In the genomic region with DNA sequence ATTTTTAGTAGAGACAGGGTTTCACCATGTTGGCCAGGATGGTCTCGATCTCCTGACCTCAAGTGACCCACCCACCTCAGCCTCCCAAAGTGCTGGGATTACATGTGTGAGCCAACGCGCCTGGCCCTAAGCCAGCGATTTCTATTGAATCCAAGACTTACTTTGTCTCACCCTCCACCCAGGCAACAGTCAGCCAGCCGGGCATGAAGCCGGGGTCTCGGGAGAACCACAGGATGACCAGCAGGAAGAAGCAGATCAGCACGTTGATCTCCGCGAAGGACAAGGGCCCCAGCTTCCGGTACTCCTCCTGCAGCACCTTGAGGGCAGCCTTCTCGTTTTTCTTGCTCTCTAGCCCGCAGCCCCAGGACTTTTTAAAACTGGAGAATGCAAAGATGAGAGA, we compare ENCODE assay signal across 9 cellular contexts. TPM values are rescaled to one million over a fixed set of nuclear protein-coding genes. Genes with fewer than 3 reads are reported as not detected.
"Had no signal": no experiment of that assay in that cellular context is flagged by ENCODE, and none has a peak within 500 bp of the region (broad histone marks: within the 10 kb centered on the region; RNA-seq: fewer than 3 reads in every experiment).

No MANE protein-coding gene starts in this region.

- FAIRE-seq: H1, H54, HTR-8/SVneo, K562 had no signal

- H2AFZ ChIP-seq: GM23338 had no signal

- H3K4me3 Mint-ChIP-seq: GM23338, H9 had no signal

- DNase-seq: H9, HCEC 1CT, IMR-90 had no signal

- H3K4me3 ChIP-seq: GM23338, K562 had no signal

- H3K27ac Mint-ChIP-seq: GM23338, H9 had no signal

- H3K9me3 Mint-ChIP-seq: H9 had no signal

- H3K4me2 ChIP-seq: GM23338 had no signal

RNA-seq across cellular contexts. Expression of gene SLC13A5, which starts 17.6 kb away (rescaled TPM):
- total RNA-seq: HT-29, IMR-90 had no signal
- polyA plus RNA-seq: IMR-90, K562 had no signal
